ENCODE assay signal across 14 cellular contexts in genomic region chr13:99774644-99775043, GRCh38.
"Had no signal": no experiment of that assay in that cellular context is flagged by ENCODE, and none has a peak within 500 bp of the region (broad histone marks: within the 10 kb centered on the region; RNA-seq: fewer than 3 reads in every experiment).

No MANE protein-coding gene starts in this region.

- H3K4me1 ChIP-seq: lower lobe of right lung, right lobe of liver had no signal

- H3K36me3 ChIP-seq: lower lobe of right lung, ovary, right lobe of liver had no signal

- H3K9me3 ChIP-seq: lower lobe of right lung, ovary, right lobe of liver had no signal

- DNase-seq: cortex of kidney; dorsolateral prefrontal cortex; effector CD8-positive, alpha-beta T cell; foreskin melanocyte; head of caudate nucleus; hippocampal formation; islet precursor cell; lower lobe of right lung; natural killer cell; ovary; right lobe of liver; stimulated activated CD4-positive, alpha-beta T cell treated with anti-CD3 and anti-CD28 coated beads, Interleukin-12 subunit alpha, Interleukin-12 subunit beta, amount 100 ng/mL, for 4 hours; stimulated activated naive CD4-positive, alpha-beta T cell treated with Interleukin-2 at 50 U/mL for 16 hours; trophoblast cell had no signal

- H3K27ac ChIP-seq: dorsolateral prefrontal cortex, lower lobe of right lung, ovary, right lobe of liver had no signal

- H3K27me3 ChIP-seq: dorsolateral prefrontal cortex, ovary, right lobe of liver had no signal

- H3K4me3 ChIP-seq: dorsolateral prefrontal cortex, lower lobe of right lung, ovary, right lobe of liver had no signal
